8 cellular contexts compared by ENCODE assay signal in the genomic region with DNA sequence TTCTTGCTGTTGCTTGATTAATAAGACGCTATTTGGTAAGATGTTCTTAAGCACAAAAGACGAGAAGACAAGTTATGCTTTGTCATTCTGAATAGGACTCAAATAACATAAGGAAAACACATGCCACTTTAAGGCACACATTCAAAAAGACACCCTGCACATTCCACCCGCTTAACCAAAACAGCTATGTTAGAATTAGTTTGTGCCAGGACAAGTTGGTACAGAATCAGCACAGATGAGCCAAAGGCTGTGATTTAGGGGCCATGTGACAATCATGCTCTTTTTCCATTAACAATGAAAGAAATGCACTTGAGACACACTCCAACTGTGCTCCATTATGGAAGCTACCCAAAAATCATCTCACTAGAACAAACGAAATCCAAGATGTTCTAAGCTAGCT. TPM values are rescaled to one million over a fixed set of nuclear protein-coding genes. Genes with fewer than 3 reads are reported as not detected.
DNase-seq lines count a peak whose midpoint lies in the region; ATAC-seq and TF ChIP-seq lines count a peak whose summit lies in the region.

No MANE protein-coding gene starts in this region.

- ATAC-seq in right cardiac atrium: no peak
- no peak for ATAC-seq in Right ventricle myocardium superior (ENCODE audit: poor library complexity)
- no peak for ATAC-seq in lung (ENCODE audit: insufficient read depth, low FRiP score)
- ATAC-seq in aorta (ENCODE audit: low FRiP score): no peak
- ATAC-seq in left colon: no peak

- TF ChIP-seq CTCF in ascending aorta (IDR thresholded peaks at IDR 0.05) (no peak), lung (IDR thresholded peaks at IDR 0.05; ENCODE audit: control extremely low read depth, extremely low read depth) (no peak)

- intact Hi-C loops in right cardiac atrium (cut with DNase I) (loop anchor here in 3 of 4 donors (5.0 kb wide), 2 partner anchors 47 to 57 kb away; no protein-coding TSS in a partner anchor), Right ventricle myocardium superior (cut with DNase I) (no loop called here), ascending aorta (cut with DNase I) (loop anchor here (5.0 kb wide), 1 partner anchor 322 kb away; no protein-coding TSS in a partner anchor), aorta (cut with DNase I) (loop anchor here in 1 of 2 donors (5.0 kb wide), 2 partner anchors 47 to 62 kb away; partner anchors contain the start of genes CIAO1 and TMEM127), left colon (cut with DNase I, micrococcal nuclease) (no loop called here)

- WGBS in right cardiac atrium: 24% methylated on average over 4 of the region's 4 CpGs
- WGBS in lung, 2 donors: 30 to 33% methylated on average over 4 of the region's 4 CpGs
- WGBS in aorta, 2 donors: 3 to 5% methylated on average over 4 of the region's 4 CpGs

- H3K36me3 ChIP-seq in ascending aorta: no peaks in the 10 kb centered on the region
- no peaks in the 10 kb centered on the region for H3K36me3 ChIP-seq in lung (ENCODE audit: control insufficient read depth in 2 of 2, insufficient read depth in 2 of 2, low read length in 2 of 2)
- H3K36me3 ChIP-seq in aorta (ENCODE audit: control insufficient read depth in 1 of 2, insufficient read depth in 2 of 2, low read length in 1 of 2): no peaks in the 10 kb centered on the region

- DNase-seq in right cardiac atrium (no peak), Right ventricle myocardium superior (no peak), ascending aorta (ENCODE audit: low spot score in 2 of 2) (no peak), lung (ENCODE audit: low spot score) (no peak), aorta (no peak), left colon (no peak), NCI-H2107 (lab: John Stamatoyannopoulos, UW) (no peak), GDM1 (lab: John Stamatoyannopoulos, UW) (no peak)

- H3K9me3 ChIP-seq in right cardiac atrium (ENCODE audit: control insufficient read depth, low read length) (no peaks in the 10 kb centered on the region), ascending aorta (no peaks in the 10 kb centered on the region), lung (ENCODE audit: control insufficient read depth in 2 of 2, insufficient read depth in 1 of 2, low read length in 1 of 2) (no peaks in the 10 kb centered on the region), aorta (ENCODE audit: control insufficient read depth, low read length) (no peaks in the 10 kb centered on the region)

- H3K27ac ChIP-seq in right cardiac atrium (ENCODE audit: low read length) (peak overlapping the region; percentile 36), ascending aorta (peak overlapping the region; percentile 45 to 63), lung (ENCODE audit: low read depth in 1 of 2, low read length in 1 of 2) (peak overlapping the region; percentile 45 to 88), aorta (ENCODE audit: low read depth in 1 of 2, low read length in 2 of 2) (peak overlapping the region; percentile 32 to 39)

- H3K4me3 ChIP-seq in right cardiac atrium (ENCODE audit: low read length) (peak overlapping the region; percentile 1), ascending aorta (peak overlapping the region; percentile 25 to 28), lung (no peak overlapping the region), aorta (ENCODE audit: low read length in 2 of 2) (no peak overlapping the region)

- H3K27me3 ChIP-seq in right cardiac atrium (ENCODE audit: control insufficient read depth, insufficient read depth): no peaks in the 10 kb centered on the region
- no peaks in the 10 kb centered on the region for H3K27me3 ChIP-seq in ascending aorta
- H3K27me3 ChIP-seq in lung (ENCODE audit: control insufficient read depth, insufficient read depth): no peaks in the 10 kb centered on the region
- H3K27me3 ChIP-seq in aorta (ENCODE audit: control insufficient read depth in 1 of 2, insufficient read depth in 2 of 2, low read length in 1 of 2): no peaks in the 10 kb centered on the region

- H3K4me1 ChIP-seq in right cardiac atrium (ENCODE audit: control insufficient read depth, insufficient read depth, low read length) (peaks cover 12% of the 10 kb centered on the region), ascending aorta (peaks cover 12 to 46% of the 10 kb centered on the region in 2 donors), lung (ENCODE audit: control insufficient read depth in 2 of 2, insufficient read depth in 2 of 2, low read length in 2 of 2) (peaks cover 12 to 28% of the 10 kb centered on the region in 2 donors), aorta (ENCODE audit: control insufficient read depth in 1 of 2, insufficient read depth in 2 of 2, low read length in 2 of 2) (peaks cover 0 to 2% of the 10 kb centered on the region in 2 donors)

RNA-seq across cellular contexts. Expression of gene STARD7, which starts 3.4 kb away (rescaled TPM):
- 100 to 1,000 TPM; 142 to 184 (median 156) TPM for total RNA-seq in right cardiac atrium
- 61.9 TPM for polyA plus RNA-seq in right cardiac atrium
- 179 TPM for total RNA-seq in Right ventricle myocardium superior
- 85.6 TPM for total RNA-seq in ascending aorta
- total RNA-seq in lung: 100 to 1,000 TPM; 121 to 141 TPM
- polyA plus RNA-seq in lung: 10 to 100 TPM; 52.2 to 65.2 TPM
- 10 to 100 TPM; 69.3 to 72.7 TPM for total RNA-seq in aorta
- polyA plus RNA-seq in aorta: 10 to 100 TPM; 23.8 to 36.3 TPM
- 100 to 1,000 TPM; 125 to 127 TPM for total RNA-seq in left colon

RNA-seq across cellular contexts. Expression of gene DUSP2, which starts 60.0 kb away (rescaled TPM):
- 1 to 10 TPM; 1.2 to 2.6 (median 1.4) TPM for total RNA-seq in right cardiac atrium
- 2.2 TPM for polyA plus RNA-seq in right cardiac atrium
- 1.5 TPM for total RNA-seq in Right ventricle myocardium superior
- total RNA-seq in ascending aorta: 7.2 TPM
- total RNA-seq in lung: 1 to 10 TPM; 4.4 to 7.3 TPM
- polyA plus RNA-seq in lung: 10 to 100 TPM in 1 of 2 donors, 1 to 10 TPM in 1; 3.5 to 33.6 TPM
- total RNA-seq in aorta: 1 to 10 TPM; 5.7 to 7.5 TPM
- 1 to 10 TPM; 1.2 to 1.9 TPM for polyA plus RNA-seq in aorta
- total RNA-seq in left colon: 1 to 10 TPM; 1.7 to 1.9 TPM

Comparison
In these comparisons a context has a peak if more than half of its experiments do, and no peak if none do; other contexts are left out.
1. intact Hi-C loops: an anchor here in right cardiac atrium (5.0 kb wide) and ascending aorta (5.0 kb wide); none called in Right ventricle myocardium superior and left colon.
2. H3K4me3 ChIP-seq: peak in right cardiac atrium (single experiment) and ascending aorta (2 of 2); none in lung (single experiment) and aorta (0 of 2).
3. Peak in every context shown above with its lines, with median percentiles within 50 percentile points of each other: H3K27ac ChIP-seq.